ENCODE assay signal across 17 cellular contexts in genomic region chr12:107405436-107405835, GRCh38.
DNase-seq lines count a peak whose midpoint lies in the region; TF ChIP-seq lines count a peak whose summit lies in the region.
"Had no signal": no experiment of that assay in that cellular context is flagged by ENCODE, and none has a peak within 500 bp of the region (broad histone marks: within the 10 kb centered on the region; RNA-seq: fewer than 3 reads in every experiment).

No MANE protein-coding gene starts in this region.

- intact Hi-C loops in dorsolateral prefrontal cortex (cut with DNase I): loop anchor here in 1 of 2 donors (2.0 kb wide), 1 partner anchor 273 kb away; no protein-coding TSS in a partner anchor

- H3K27ac ChIP-seq in dorsolateral prefrontal cortex: no peak overlapping the region
- H3K27ac ChIP-seq: adrenal gland, testis, VCaP had no signal

- H3K4me3 ChIP-seq in dorsolateral prefrontal cortex: no peak overlapping the region
- H3K4me3 ChIP-seq: adrenal gland, HAP-1, sigmoid colon, testis had no signal

- TF ChIP-seq CTCF in dorsolateral prefrontal cortex (IDR thresholded peaks at IDR 0.05 in 54 of 56, conservative IDR thresholded peaks at IDR 0.05 in 2 of 56; ENCODE audit: low read depth in 1 of 56, partially characterized antibody in 56 of 56): no peak
- no peak for TF ChIP-seq CTCF in GM13977 (IDR thresholded peaks at IDR 0.05; ENCODE audit: extremely low read depth, insufficient read depth, missing control alignments)

- in situ Hi-C loops in GM13977 (cut with MboI; ENCODE audit: low pct_unique_long_range_greater_than_20kb, low sequenced_read_pairs, unreplicated experiment): loop anchor here (25.0 kb wide), 1 partner anchor 268 kb away; no protein-coding TSS in a partner anchor

- H3K27me3 ChIP-seq in dorsolateral prefrontal cortex: peaks cover 0 to 9% (median 0%) of the 10 kb centered on the region in 45 donors
- H3K27me3 ChIP-seq: adrenal gland, sigmoid colon, testis had no signal

- DNase-seq in C1 segment of cervical spinal cord (lab: John Stamatoyannopoulos, UW): peak in 10 of 14 donors; percentile 12 to 87 (median 55)
- peak; percentile 81 for DNase-seq in NCI-H1694 (lab: John Stamatoyannopoulos, UW)
- DNase-seq in dorsolateral prefrontal cortex: peak in 6 of 10 donors; percentile 10 to 70 (median 32)
- DNase-seq in midbrain (lab: John Stamatoyannopoulos, UW): peak; percentile 54
- no peak for DNase-seq in GM13977 (ENCODE audit: low spot score)
- no peak for DNase-seq in NCI-H1417 (lab: John Stamatoyannopoulos, UW)
- no peak for DNase-seq in activated gamma-delta T cell treated with Interleukin-2 at 50 U/mL for 16 hours
- DNase-seq in HK-2 (ENCODE audit: unreplicated experiment): no peak
- DNase-seq: activated CD8-positive, alpha-beta memory T cell treated with anti-CD3 and anti-CD28 coated beads, Interleukin-2, amount 50 U/mL, for 4 hours; activated effector memory CD4-positive, alpha-beta T cell treated with anti-CD3 and anti-CD28 coated beads, Interleukin-2, amount 50 U/mL, for 16 hours; DMS79 treated with DMSO at 0.1 percent for 48 hours; KG1; sigmoid colon had no signal

Comparison
In these comparisons a context has a peak if more than half of its experiments do, and no peak if none do; other contexts are left out.
1. DNase-seq: peak in C1 segment of cervical spinal cord (10 of 14), NCI-H1694 (single experiment), dorsolateral prefrontal cortex (6 of 10) and midbrain (single experiment); none in GM13977 (single experiment), NCI-H1417 (0 of 3), activated gamma-delta T cell treated with Interleukin-2 at 50 U/mL for 16 hours (single experiment) and HK-2 (single experiment).